In genomic region chr18:61575419-61575818, GRCh38 we compare ENCODE assay signal across 27 cellular contexts.
A peak's percentile ranks its signal among the peaks of the same experiment; 100 is the strongest.
DNase-seq lines count a peak whose midpoint lies in the region; TF ChIP-seq lines count a peak whose summit lies in the region.
"Had no signal": no experiment of that assay in that cellular context is flagged by ENCODE, and none has a peak within 500 bp of the region (broad histone marks: within the 10 kb centered on the region; RNA-seq: fewer than 3 reads in every experiment).

No MANE protein-coding gene starts in this region.

- H3K27me3 ChIP-seq in Peyer's patch, result no peaks in the 10 kb centered on the region
- H3K27me3 ChIP-seq: brain microvascular endothelial cell, MG63 had no signal

- DNase-seq in A172 (ENCODE audit: low spot score) (peak; percentile 26), M059J (ENCODE audit: low read depth) (peak; percentile 35), chondrocyte (ENCODE audit: low spot score) (no peak), islet precursor cell (peak; percentile 73), Peyer's patch (no peak), ACHN (no peak), hepatic stellate cell (ENCODE audit: low spot score) (no peak), NOMO-1 treated with DMSO at 0.1 percent for 48 hours (lab: John Stamatoyannopoulos, UW; ENCODE audit: unreplicated experiment) (no peak)
- DNase-seq: activated CD4-positive, alpha-beta T cell treated with anti-CD3 and anti-CD28 coated beads, Interleukin-2, amount 10 ng/mL, durations not matched to agents 7 days and 5 days; activated T-cell treated with anti-CD3 and anti-CD28 coated beads, Interleukin-2, amount 50 U/mL, for 4 hours; brain microvascular endothelial cell; CD8-positive, alpha-beta memory T cell; DMS153; NCI-H1417; NCI-H2029 treated with DMSO at 0.1 percent for 48 hours; NCI-H345; NCI-H82; posterior cingulate gyrus; stimulated activated CD4-positive, alpha-beta T cell treated with anti-CD3 and anti-CD28 coated beads, Interleukin-4, amount 100 ng/mL, for 4 hours had no signal

- no peaks in the 10 kb centered on the region for H3K36me3 Mint-ChIP-seq in chondrocyte (ENCODE audit: low read depth)
- H3K36me3 Mint-ChIP-seq: CD8-positive, alpha-beta memory T cell; stimulated activated memory B cell treated with anti-CD40 and anti-IgM and Interleukin-4, amounts not matched to agents 10 μg/mL and 1 μg/mL and 100 μg/mL, for 72 hours had no signal

- H3K27ac ChIP-seq in Peyer's patch, result no peak overlapping the region
- H3K27ac ChIP-seq: 22Rv1, brain microvascular endothelial cell, epithelial cell of prostate, VCaP had no signal

- peak overlapping the region; percentile 52 for H3K27ac Mint-ChIP-seq in chondrocyte (ENCODE audit: unreplicated experiment)
- H3K27ac Mint-ChIP-seq: activated CD4-positive, alpha-beta T cell treated with anti-CD3 and anti-CD28 coated beads, Interleukin-2, amount 10 ng/mL, durations not matched to agents 7 days and 5 days; CD8-positive, alpha-beta memory T cell; stimulated activated memory B cell treated with anti-CD40 and anti-IgM and Interleukin-4, amounts not matched to agents 10 μg/mL and 1 μg/mL and 100 μg/mL, for 72 hours had no signal

- H3K27me3 Mint-ChIP-seq in chondrocyte (ENCODE audit: low read depth), result no peaks in the 10 kb centered on the region

- H3K9me3 ChIP-seq in Peyer's patch, result no peaks in the 10 kb centered on the region
- H3K9me3 ChIP-seq: HAP-1, MG63 had no signal

- H3K4me1 ChIP-seq in Peyer's patch, result no peaks in the 10 kb centered on the region

- in situ Hi-C loops in ACHN (cut with HindIII; ENCODE audit: low pct_ligation_motif_present, low pct_unique_long_range_greater_than_20kb, low sequenced_read_pairs), result no loop called here

- H3K9me3 Mint-ChIP-seq in chondrocyte (ENCODE audit: low read depth), result peaks cover 12% of the 10 kb centered on the region
- H3K9me3 Mint-ChIP-seq: activated CD4-positive, alpha-beta T cell treated with anti-CD3 and anti-CD28 coated beads, Interleukin-2, amount 10 ng/mL, durations not matched to agents 7 days and 5 days; stimulated activated memory B cell treated with anti-CD40 and anti-IgM and Interleukin-4, amounts not matched to agents 10 μg/mL and 1 μg/mL and 100 μg/mL, for 72 hours had no signal

- no peaks in the 10 kb centered on the region for H3K36me3 ChIP-seq in Peyer's patch
- H3K36me3 ChIP-seq: brain microvascular endothelial cell, HAP-1, MG63 had no signal

- TF ChIP-seq CTCF in chondrocyte (IDR thresholded peaks at IDR 0.05) (no peak), Peyer's patch (IDR thresholded peaks at IDR 0.05) (no peak)

- H3K4me3 ChIP-seq in Peyer's patch, result no peak overlapping the region
- H3K4me3 ChIP-seq: HAP-1, K562, MG63 had no signal

- no peak overlapping the region for H3K4me3 Mint-ChIP-seq in chondrocyte (ENCODE audit: unreplicated experiment)
- H3K4me3 Mint-ChIP-seq: activated CD4-positive, alpha-beta T cell treated with anti-CD3 and anti-CD28 coated beads, Interleukin-2, amount 10 ng/mL, durations not matched to agents 7 days and 5 days; activated T-cell treated with anti-CD3 and anti-CD28 coated beads, Interleukin-2, amount 50 U/mL, for 4 hours; CD8-positive, alpha-beta memory T cell; neural crest cell; stimulated activated memory B cell treated with anti-CD40 and anti-IgM and Interleukin-4, amounts not matched to agents 10 μg/mL and 1 μg/mL and 100 μg/mL, for 72 hours had no signal

- TF ChIP-seq POLR2A in Peyer's patch (IDR thresholded peaks at IDR 0.05), result no peak

- H3K4me1 Mint-ChIP-seq in chondrocyte (ENCODE audit: low read depth), result peaks cover 54% of the 10 kb centered on the region
- H3K4me1 Mint-ChIP-seq: activated CD4-positive, alpha-beta T cell treated with anti-CD3 and anti-CD28 coated beads, Interleukin-2, amount 10 ng/mL, durations not matched to agents 7 days and 5 days; neural crest cell; stimulated activated memory B cell treated with anti-CD40 and anti-IgM and Interleukin-4, amounts not matched to agents 10 μg/mL and 1 μg/mL and 100 μg/mL, for 72 hours had no signal

Comparison
In these comparisons a context has a peak if more than half of its experiments do, and no peak if none do; other contexts are left out.
1. DNase-seq: peak in A172 (single experiment), M059J (single experiment) and islet precursor cell (single experiment); none in chondrocyte (single experiment), Peyer's patch (0 of 3), ACHN (single experiment), hepatic stellate cell (single experiment) and NOMO-1 treated with DMSO at 0.1 percent for 48 hours (single experiment).